ENCODE assay signal across 8 cellular contexts in genomic region chr12:120580787-120581723, GRCh38. TPM values are rescaled to one million over a fixed set of nuclear protein-coding genes. Genes with fewer than 3 reads are reported as not detected.
DNase-seq lines count a peak whose midpoint lies in the region; ATAC-seq and TF ChIP-seq lines count a peak whose summit lies in the region.

TSS of gene POP5 (minus strand) at chr12:120581402. CDS start at chr12:120581362, 40 bp downstream.

- peak within 1 kb of the TSS; percentile 100 for H3K4me2 ChIP-seq in parathyroid adenoma (ENCODE audit: low read length)

- TF ChIP-seq EP300 in tibial nerve (IDR thresholded peaks at IDR 0.05) = peak; percentile 43 to 76

- no peaks in the 10 kb centered on the region for H3K27me3 ChIP-seq in adipocyte (replicated peaks; ENCODE audit: control insufficient read depth, insufficient read depth, low read length)
- peaks cover 25% of the 10 kb centered on the region for H3K27me3 ChIP-seq in cardiac muscle cell
- H3K27me3 ChIP-seq in parathyroid adenoma (ENCODE audit: control insufficient read depth, insufficient read depth, low read length) = no peaks in the 10 kb centered on the region
- no peaks in the 10 kb centered on the region for H3K27me3 ChIP-seq in tibial nerve

- WGBS in tibial nerve, 2 donors = 1% methylated on average over 53 to 56 of the region's 56 CpGs

- peak within 1 kb of the TSS; percentile 86 for H3K4me3 ChIP-seq in GM12875 (ENCODE audit: low read depth, low read length)
- peak within 1 kb of the TSS; percentile 97 for H3K4me3 ChIP-seq in adipocyte (ENCODE audit: low read length)
- H3K4me3 ChIP-seq in cardiac muscle cell = peak within 1 kb of the TSS; percentile 56
- H3K4me3 ChIP-seq in parathyroid adenoma (ENCODE audit: low read depth, low read length) = peak within 1 kb of the TSS; percentile 99
- peak within 1 kb of the TSS; percentile 60 to 83 (median 80) for H3K4me3 ChIP-seq in tibial nerve

- peak; percentile 93 for ATAC-seq in HG02798 (IDR thresholded peaks at IDR 0.05; ENCODE audit: poor library complexity, unreplicated experiment)

- H3K4me1 ChIP-seq in adipocyte (ENCODE audit: control insufficient read depth, insufficient read depth, low read length) (peaks cover 28% of the 10 kb centered on the region), cardiac muscle cell (ENCODE audit: low read depth) (no peaks in the 10 kb centered on the region), parathyroid adenoma (no peaks in the 10 kb centered on the region), tibial nerve (peaks cover 0 to 49% (median 12%) of the 10 kb centered on the region in 4 donors)

- peak in 1 of 2 donors; percentile 44 for TF ChIP-seq POLR2A in tibial nerve (IDR thresholded peaks at IDR 0.05)

- H3K9ac ChIP-seq in adipocyte (ENCODE audit: low read length) = peak within 1 kb of the TSS; percentile 92
- H3K9ac ChIP-seq in parathyroid adenoma = peak within 1 kb of the TSS; percentile 43

- H3K79me2 ChIP-seq in parathyroid adenoma = no peaks in the 10 kb centered on the region

- TF ChIP-seq CTCF in GM12875 (IDR thresholded peaks at IDR 0.05; ENCODE audit: borderline replicate concordance, insufficient read depth, low read depth, low read length) = no peak
- TF ChIP-seq CTCF in cardiac muscle cell (IDR thresholded peaks at IDR 0.05; ENCODE audit: low read depth, low read length) = no peak
- no peak for TF ChIP-seq CTCF in parathyroid adenoma (IDR thresholded peaks at IDR 0.05)
- peak in 1 of 5 experiments; percentile 16 for TF ChIP-seq CTCF in tibial nerve (IDR thresholded peaks at IDR 0.05)

- H3K27ac ChIP-seq in cardiac muscle cell (peak within 1 kb of the TSS; percentile 3), parathyroid adenoma (peak within 1 kb of the TSS; percentile 62), tibial nerve (peak within 1 kb of the TSS in 3 of 4 donors; percentile 57 to 81 (median 72))

- H2AFZ ChIP-seq in parathyroid adenoma = peak within 1 kb of the TSS; percentile 94

- H3K9me3 ChIP-seq in adipocyte (ENCODE audit: control insufficient read depth, low read length) (no peaks in the 10 kb centered on the region), cardiac muscle cell (ENCODE audit: low read depth) (no peaks in the 10 kb centered on the region), parathyroid adenoma (ENCODE audit: control insufficient read depth, low read length) (no peaks in the 10 kb centered on the region), tibial nerve (no peaks in the 10 kb centered on the region)

- H3K36me3 ChIP-seq in adipocyte (ENCODE audit: control insufficient read depth, insufficient read depth, low read length, severe bottlenecking) (peaks cover 38% of the 10 kb centered on the region), cardiac muscle cell (peaks cover 25% of the 10 kb centered on the region), parathyroid adenoma (ENCODE audit: control insufficient read depth, insufficient read depth, low read length) (no peaks in the 10 kb centered on the region), tibial nerve (peaks cover 0 to 42% (median 20%) of the 10 kb centered on the region in 3 donors)

- DNase-seq in NCI-H1436 (lab: John Stamatoyannopoulos, UW) (peak; percentile 97), T follicular helper cell (ENCODE audit: low read depth) (peak; percentile 86), adipocyte (ENCODE audit: low read depth) (peak; percentile 99), cardiac muscle cell (ENCODE audit: low read depth in 1 of 2, low spot score in 1 of 2) (peak; percentile 98 to 99), tibial nerve (ENCODE audit: low spot score in 2 of 2) (peak; percentile 94 to 97)

RNA-seq across cellular contexts. Expression of gene POP5, which starts in this region (rescaled TPM):
- total RNA-seq in cardiac muscle cell (27.9 and 32.8 TPM in 2 replicates), tibial nerve (10 to 100 TPM; 32.6 to 57.6 (median 51.7) TPM)
- polyA plus RNA-seq in cardiac muscle cell = 59.2 and 75.3 TPM in 2 replicates

Comparison
In these comparisons a context has a peak if more than half of its experiments do, and no peak if none do; other contexts are left out.
1. Peak in every context shown above with its lines: DNase-seq, ATAC-seq, H3K4me3 ChIP-seq and H3K27ac ChIP-seq.
2. H3K27ac ChIP-seq: peak in every context shown above with its lines; median percentile 72 in tibial nerve; 62 in parathyroid adenoma; 3 in cardiac muscle cell.